Comparison of ENCODE assay signal across 2 cellular contexts in genomic region chr3:69033470-69033869, GRCh38.
TF ChIP-seq lines count a peak whose summit lies in the region.

No MANE protein-coding gene starts in this region.

TF ChIP-seq in SK-N-SH, 30 proteins besides CTCF, POLR2A, EP300 and RAD21:
- TF ChIP-seq, protein P1, sequence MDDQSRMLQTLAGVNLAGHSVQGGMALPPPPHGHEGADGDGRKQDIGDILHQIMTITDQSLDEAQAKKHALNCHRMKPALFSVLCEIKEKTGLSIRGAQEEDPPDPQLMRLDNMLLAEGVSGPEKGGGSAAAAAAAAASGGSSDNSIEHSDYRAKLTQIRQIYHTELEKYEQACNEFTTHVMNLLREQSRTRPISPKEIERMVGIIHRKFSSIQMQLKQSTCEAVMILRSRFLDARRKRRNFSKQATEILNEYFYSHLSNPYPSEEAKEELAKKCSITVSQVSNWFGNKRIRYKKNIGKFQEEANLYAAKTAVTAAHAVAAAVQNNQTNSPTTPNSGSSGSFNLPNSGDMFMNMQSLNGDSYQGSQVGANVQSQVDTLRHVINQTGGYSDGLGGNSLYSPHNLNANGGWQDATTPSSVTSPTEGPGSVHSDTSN (IDR thresholded peaks at IDR 0.05) = peak; percentile 23; the same call in 1 of the 2 replicates
- TF ChIP-seq FOSL2 (IDR thresholded peaks at IDR 0.05; ENCODE audit: borderline replicate concordance, low read depth) (peak; percentile 53; the same call in 1 of the 2 replicates), ELF1 (IDR thresholded peaks at IDR 0.05) (peak; percentile 54; the same call in 1 of the 2 replicates), NFIC (IDR thresholded peaks at IDR 0.05; ENCODE audit: borderline replicate concordance) (no peak), USF2 (IDR thresholded peaks at IDR 0.05; ENCODE audit: borderline replicate concordance, low read depth, low read length) (no peak), TCF12 (IDR thresholded peaks at IDR 0.05) (peak; percentile 37; the same call in 1 of the 2 replicates), JUND (IDR thresholded peaks at IDR 0.05) (0 out of 2 replicates have a peak, but pooled peaks have one; percentile 18), RFX5 (IDR thresholded peaks at IDR 0.05; ENCODE audit: low read length) (no peak), TEAD4 (IDR thresholded peaks at IDR 0.05; ENCODE audit: borderline replicate concordance, insufficient read depth) (no peak)

TF ChIP-seq in SK-N-SH treated with all-trans-retinoic acid at 6 μM for 48 hours, 23 proteins besides CTCF, POLR2A, EP300 and RAD21 (continued from another document):
- TF ChIP-seq, protein P2, sequence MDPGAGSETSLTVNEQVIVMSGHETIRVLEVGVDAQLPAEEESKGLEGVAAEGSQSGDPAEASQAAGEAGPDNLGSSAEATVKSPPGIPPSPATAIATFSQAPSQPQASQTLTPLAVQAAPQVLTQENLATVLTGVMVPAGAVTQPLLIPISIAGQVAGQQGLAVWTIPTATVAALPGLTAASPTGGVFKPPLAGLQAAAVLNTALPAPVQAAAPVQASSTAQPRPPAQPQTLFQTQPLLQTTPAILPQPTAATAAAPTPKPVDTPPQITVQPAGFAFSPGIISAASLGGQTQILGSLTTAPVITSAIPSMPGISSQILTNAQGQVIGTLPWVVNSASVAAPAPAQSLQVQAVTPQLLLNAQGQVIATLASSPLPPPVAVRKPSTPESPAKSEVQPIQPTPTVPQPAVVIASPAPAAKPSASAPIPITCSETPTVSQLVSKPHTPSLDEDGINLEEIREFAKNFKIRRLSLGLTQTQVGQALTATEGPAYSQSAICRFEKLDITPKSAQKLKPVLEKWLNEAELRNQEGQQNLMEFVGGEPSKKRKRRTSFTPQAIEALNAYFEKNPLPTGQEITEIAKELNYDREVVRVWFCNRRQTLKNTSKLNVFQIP (CRISPR knock-in tag; IDR thresholded peaks at IDR 0.05; ENCODE audit: borderline replicate concordance, low read depth) = no peak
- TF ChIP-seq GLIS3 (CRISPR knock-in tag; IDR thresholded peaks at IDR 0.05) = no peak
- no peak for TF ChIP-seq TCF4 (CRISPR knock-in tag; IDR thresholded peaks at IDR 0.05; ENCODE audit: borderline replicate concordance)
- no peak for TF ChIP-seq PATZ1 (CRISPR knock-in tag; IDR thresholded peaks at IDR 0.05; ENCODE audit: borderline replicate concordance)
- no peak for TF ChIP-seq BACH2 (CRISPR knock-in tag; IDR thresholded peaks at IDR 0.05; ENCODE audit: borderline replicate concordance)
- TF ChIP-seq PPARA (CRISPR knock-in tag; IDR thresholded peaks at IDR 0.05; ENCODE audit: borderline replicate concordance) = no peak
- TF ChIP-seq ZFP30 (CRISPR knock-in tag; IDR thresholded peaks at IDR 0.05) = no peak
- no peak for TF ChIP-seq ZNF8 (CRISPR knock-in tag; IDR thresholded peaks at IDR 0.05)
- TF ChIP-seq TOX (CRISPR knock-in tag; IDR thresholded peaks at IDR 0.05; ENCODE audit: borderline replicate concordance) = no peak
- no peak for TF ChIP-seq OSR1 (CRISPR knock-in tag; IDR thresholded peaks at IDR 0.05)
- TF ChIP-seq, protein P3, sequence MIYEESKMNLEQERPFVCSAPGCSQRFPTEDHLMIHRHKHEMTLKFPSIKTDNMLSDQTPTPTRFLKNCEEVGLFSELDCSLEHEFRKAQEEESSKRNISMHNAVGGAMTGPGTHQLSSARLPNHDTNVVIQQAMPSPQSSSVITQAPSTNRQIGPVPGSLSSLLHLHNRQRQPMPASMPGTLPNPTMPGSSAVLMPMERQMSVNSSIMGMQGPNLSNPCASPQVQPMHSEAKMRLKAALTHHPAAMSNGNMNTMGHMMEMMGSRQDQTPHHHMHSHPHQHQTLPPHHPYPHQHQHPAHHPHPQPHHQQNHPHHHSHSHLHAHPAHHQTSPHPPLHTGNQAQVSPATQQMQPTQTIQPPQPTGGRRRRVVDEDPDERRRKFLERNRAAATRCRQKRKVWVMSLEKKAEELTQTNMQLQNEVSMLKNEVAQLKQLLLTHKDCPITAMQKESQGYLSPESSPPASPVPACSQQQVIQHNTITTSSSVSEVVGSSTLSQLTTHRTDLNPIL (CRISPR knock-in tag; IDR thresholded peaks at IDR 0.05; ENCODE audit: low read depth) = no peak
